ENCODE assay signal across 12 cellular contexts in the genomic region with DNA sequence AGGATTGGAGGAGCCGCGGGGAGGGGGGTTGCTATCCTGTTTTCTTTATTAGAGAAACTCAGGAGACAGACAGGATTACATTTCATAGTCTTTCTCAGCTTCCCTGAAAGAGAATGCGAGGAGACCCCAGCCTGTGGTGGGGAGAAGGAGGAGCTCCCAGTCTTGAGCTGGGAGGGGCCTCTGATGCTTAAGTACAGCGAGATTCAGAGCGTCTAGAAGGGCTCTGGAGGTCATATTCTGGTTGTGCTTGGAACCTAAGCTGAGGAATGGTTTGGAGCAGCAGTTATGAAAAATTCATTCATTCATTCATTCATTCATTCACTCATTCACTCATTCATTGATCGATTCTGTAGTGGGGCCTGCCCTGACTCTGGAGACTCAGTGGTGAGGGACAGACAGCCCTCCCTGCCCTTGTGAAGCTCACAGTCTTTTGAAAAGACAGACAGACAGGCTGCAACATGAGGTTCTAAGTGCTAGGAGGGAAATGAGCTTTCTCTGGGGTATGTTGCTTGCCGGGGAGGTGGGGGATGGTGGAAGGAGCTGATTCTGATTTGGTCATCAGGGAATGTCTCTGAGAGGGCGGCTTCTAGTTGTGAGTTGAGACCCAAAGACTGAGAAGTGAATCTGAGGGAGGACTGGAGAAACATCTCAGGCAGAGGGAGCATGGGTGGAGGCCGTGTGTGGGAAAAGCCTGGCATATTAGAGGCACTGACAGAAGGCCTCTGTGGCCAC. TPM values are rescaled to one million over a fixed set of nuclear protein-coding genes. Genes with fewer than 3 reads are reported as not detected.
DNase-seq lines count a peak whose midpoint lies in the region; ATAC-seq and TF ChIP-seq lines count a peak whose summit lies in the region.
"Had no signal": no experiment of that assay in that cellular context is flagged by ENCODE, and none has a peak within 500 bp of the region (broad histone marks: within the 10 kb centered on the region; RNA-seq: fewer than 3 reads in every experiment).

No MANE protein-coding gene starts in this region.

- H3K4me1 ChIP-seq in HUES64 (ENCODE audit: insufficient read depth, low read length) (peaks cover 31% of the 10 kb centered on the region), mesodermal cell (ENCODE audit: control insufficient read depth, insufficient read depth, low read length, poor library complexity, severe bottlenecking) (peaks cover 13% of the 10 kb centered on the region)

- TF ChIP-seq CTCF in AG10803 (conservative IDR thresholded peaks at IDR 0.05; ENCODE audit: low read length): peak; percentile 41

- H3K27ac ChIP-seq in HUES64 (ENCODE audit: low read depth, low read length) (peak overlapping the region; percentile 100), mesodermal cell (ENCODE audit: low read depth, low read length, severe bottlenecking) (peak overlapping the region; percentile 96)

- intact Hi-C loops in posterior vena cava (cut with DNase I): no loop called here

- H3K9me3 ChIP-seq in HUES64 (ENCODE audit: insufficient read depth, low read depth, low read length) (no peaks in the 10 kb centered on the region), mesodermal cell (ENCODE audit: control insufficient read depth, low read length) (no peaks in the 10 kb centered on the region)
- H3K9me3 ChIP-seq: pancreas had no signal

- H3K27me3 ChIP-seq in HUES64 (ENCODE audit: insufficient read depth, low read length): no peaks in the 10 kb centered on the region; the same call in 1 of the 2 replicates
- H3K27me3 ChIP-seq: pancreas had no signal

- WGBS in HUES64: 14% methylated on average over 9 of the region's 9 CpGs
- WGBS in mesodermal cell (ENCODE audit: insufficient coverage in 2 of 2), 2 experiments: 9 to 14% methylated on average over 3 to 5 of the region's 9 CpGs

- ATAC-seq in GM21360 (IDR thresholded peaks at IDR 0.05; ENCODE audit: unreplicated experiment): no peak
- ATAC-seq: effector memory CD8-positive, alpha-beta T cell; pancreas had no signal

- DNase-seq in AG10803 (ENCODE audit: low read depth) (peak; percentile 87), dedifferentiated amniotic fluid mesenchymal stem cell (ENCODE audit: extremely low spot score) (peak; percentile 64), HPDE6-E6E7 (ENCODE audit: extremely low spot score) (no peak), SIG-M5 (lab: John Stamatoyannopoulos, UW) (no peak), posterior vena cava (ENCODE audit: low spot score) (no peak)
- DNase-seq: DMS53; effector memory CD8-positive, alpha-beta T cell; NK-92 treated with Interleukin-12 subunit alpha and Interleukin-12 subunit beta, amount 100 ng/mL, for 24 hours; pancreas had no signal

- no peak overlapping the region for H3K4me3 ChIP-seq in AG10803 (ENCODE audit: low read length)
- H3K4me3 ChIP-seq in HUES64 (ENCODE audit: low read length): peak overlapping the region; percentile 95
- peak overlapping the region; percentile 100 for H3K4me3 ChIP-seq in mesodermal cell (ENCODE audit: extremely low read depth, insufficient read depth, low read length, poor library complexity, severe bottlenecking)
- H3K4me3 ChIP-seq: pancreas had no signal

- H3K9ac ChIP-seq in HUES64 (ENCODE audit: low read depth, low read length): peak overlapping the region; percentile 94

- peaks cover 9% of the 10 kb centered on the region for H3K36me3 ChIP-seq in HUES64 (ENCODE audit: insufficient read depth, low read length)
- peaks cover 24% of the 10 kb centered on the region for H3K36me3 ChIP-seq in mesodermal cell (ENCODE audit: control insufficient read depth, insufficient read depth, low read length)
- H3K36me3 ChIP-seq: pancreas had no signal

RNA-seq across cellular contexts. Expression of a gene that starts 2.5 kb away (rescaled TPM):
- polyA plus RNA-seq in HUES64 (2013, experiment 1 of 2): 64.4 TPM
- polyA plus RNA-seq in HUES64 (2013, experiment 2 of 2): 80.8 TPM
- 147 TPM for polyA plus RNA-seq in mesodermal cell (2013, experiment 1 of 2)
- polyA plus RNA-seq in mesodermal cell (2013, experiment 2 of 2): 117 TPM
- total RNA-seq in posterior vena cava: 10 to 100 TPM; 12.5 to 20.7 TPM

Comparison
In these comparisons a context has a peak if more than half of its experiments do, and no peak if none do; other contexts are left out.
1. DNase-seq: peak in AG10803 (single experiment) and dedifferentiated amniotic fluid mesenchymal stem cell (single experiment); none in HPDE6-E6E7 (single experiment), SIG-M5 (single experiment) and posterior vena cava (single experiment).